Comparison of ENCODE assay signal across 26 cellular contexts in the genomic region with DNA sequence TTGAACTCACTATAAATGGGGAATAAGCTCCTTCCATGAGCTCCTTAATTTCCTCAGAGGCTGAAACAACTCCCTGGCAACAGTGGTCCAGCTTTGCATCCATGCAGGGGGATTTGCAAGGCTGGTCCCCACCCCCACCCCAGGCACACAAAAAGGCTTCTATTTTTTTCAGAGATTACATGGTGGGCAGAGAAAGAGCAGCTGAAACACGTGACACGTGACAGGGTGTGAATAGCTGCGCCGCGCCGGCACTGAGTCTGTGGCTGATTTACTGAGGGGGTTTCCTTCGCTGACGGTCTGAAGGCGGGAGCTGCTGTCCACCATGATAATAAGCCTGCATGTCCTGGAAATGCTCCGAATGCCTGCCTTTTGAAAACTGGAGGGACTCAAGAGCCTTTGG. TPM values are rescaled to one million over a fixed set of nuclear protein-coding genes. Genes with fewer than 3 reads are reported as not detected.
DNase-seq lines count a peak whose midpoint lies in the region; ATAC-seq and TF ChIP-seq lines count a peak whose summit lies in the region.
"Had no signal": no experiment of that assay in that cellular context is flagged by ENCODE, and none has a peak within 500 bp of the region (broad histone marks: within the 10 kb centered on the region; RNA-seq: fewer than 3 reads in every experiment).

No MANE protein-coding gene starts in this region.

- H3K36me3 ChIP-seq in SK-N-SH (replicated peaks in 1 of 2; ENCODE audit: control insufficient read depth in 1 of 2, insufficient read depth in 2 of 2, low read length in 1 of 2) (no peaks in the 10 kb centered on the region), adrenal gland (replicated peaks in 1 of 2) (no peaks in the 10 kb centered on the region)
- H3K36me3 ChIP-seq: BLaER1, heart right ventricle had no signal

- peak overlapping the region; percentile 74 to 98 (median 93) for H3K27ac Mint-ChIP-seq in brain
- no peak overlapping the region for H3K27ac Mint-ChIP-seq in activated T-helper 17 cell treated with anti-CD3 and anti-CD28 coated beads, Interleukin-2, amount 50 U/mL, for 72 hours
- H3K27ac Mint-ChIP-seq: activated naive CD4-positive, alpha-beta T cell treated with anti-CD3 and anti-CD28 coated beads, Interleukin-2, amount 10 ng/mL, durations not matched to agents 7 days and 5 days; activated T-cell treated with anti-CD3 and anti-CD28 coated beads, Interleukin-2, amount 50 U/mL, for 24 hours; stimulated activated naive CD8-positive, alpha-beta T cell treated with anti-CD3 and anti-CD28 coated beads, Interleukin-15, Interleukin-2, amounts not matched to agents 100 ng/mL and 50 ng/mL, for 24 hours had no signal

- no peaks in the 10 kb centered on the region for H3K9me2 ChIP-seq in SK-N-SH

- H3K9me3 ChIP-seq in SK-N-SH (no peaks in the 10 kb centered on the region), adrenal gland (replicated peaks in 1 of 3) (no peaks in the 10 kb centered on the region)
- H3K9me3 ChIP-seq: BLaER1, heart right ventricle had no signal

- CTCF ChIA-PET in SK-N-SH (lab: Yijun Ruan, JAX) = interaction anchor here (0.7 kb wide), 1 partner anchor 44 kb away, joined by 4 read pairs; no protein-coding TSS in a partner anchor

- no peaks in the 10 kb centered on the region for H3F3A ChIP-seq in SK-N-SH (replicated peaks; ENCODE audit: insufficient read depth)

- 78% methylated on average over 10 of the region's 10 CpGs for WGBS in SK-N-SH (ENCODE audit: low lambda C conversion rate)
- 82 to 92% (median 90%) methylated on average over 10 of the region's 10 CpGs for WGBS in adrenal gland, 4 donors

- H3K27me3 Mint-ChIP-seq in brain = peaks cover 3% of the 10 kb centered on the region
- H3K27me3 Mint-ChIP-seq in activated T-helper 17 cell treated with anti-CD3 and anti-CD28 coated beads, Interleukin-2, amount 50 U/mL, for 72 hours = peaks cover 9% of the 10 kb centered on the region

- peaks cover 5 to 9% of the 10 kb centered on the region in 2 experiments; a peak in 2 of 4 replicates for H3K4me1 ChIP-seq in SK-N-SH (ENCODE audit: control insufficient read depth in 1 of 2, insufficient read depth in 2 of 2, low read depth in 1 of 2, low read length in 1 of 2)
- no peaks in the 10 kb centered on the region for H3K4me1 ChIP-seq in adrenal gland (replicated peaks in 1 of 2)

- no peak overlapping the region for H3K9ac ChIP-seq in SK-N-SH
- H3K9ac ChIP-seq: BLaER1 had no signal

- no peaks in the 10 kb centered on the region for H3K79me2 ChIP-seq in SK-N-SH (ENCODE audit: insufficient read depth)

- POLR2A ChIA-PET in SK-N-SH (lab: Yijun Ruan, JAX) = no interaction called here

- no peak for TF ChIP-seq EP300 in SK-N-SH (IDR thresholded peaks at IDR 0.05; ENCODE audit: borderline replicate concordance in 1 of 2, low read depth in 1 of 2, low read length in 1 of 2)

- H3K4me3 ChIP-seq in SK-N-SH (ENCODE audit: low read depth in 2 of 2, low read length in 1 of 2) (no peak overlapping the region), adrenal gland (no peak overlapping the region)
- H3K4me3 ChIP-seq: BLaER1, heart right ventricle had no signal

- H3K27ac ChIP-seq in SK-N-SH (ENCODE audit: low read depth in 2 of 2, low read length in 1 of 2) (no peak overlapping the region), adrenal gland (no peak overlapping the region)
- H3K27ac ChIP-seq: BLaER1 had no signal

- TF ChIP-seq POLR2A in adrenal gland (IDR thresholded peaks at IDR 0.05) = no peak

- H3K27me3 ChIP-seq in SK-N-SH (ENCODE audit: insufficient read depth) = peaks cover 4% of the 10 kb centered on the region; the same call in 1 of the 2 replicates
- H3K27me3 ChIP-seq in adrenal gland = no peaks in the 10 kb centered on the region
- H3K27me3 ChIP-seq: BLaER1, heart right ventricle had no signal

- TF ChIP-seq CTCF in brain (conservative IDR thresholded peaks at IDR 0.05) (no peak), omental fat pad (IDR thresholded peaks at IDR 0.05) (no peak), SK-N-SH (IDR thresholded peaks at IDR 0.05) (no peak), adrenal gland (IDR thresholded peaks at IDR 0.05) (no peak)

- peaks cover 0 to 2% (median 0%) of the 10 kb centered on the region in 5 experiments for H3K9me3 Mint-ChIP-seq in brain
- no peaks in the 10 kb centered on the region for H3K9me3 Mint-ChIP-seq in activated T-helper 17 cell treated with anti-CD3 and anti-CD28 coated beads, Interleukin-2, amount 50 U/mL, for 72 hours
- H3K9me3 Mint-ChIP-seq: activated naive CD4-positive, alpha-beta T cell treated with anti-CD3 and anti-CD28 coated beads, Interleukin-2, amount 10 ng/mL, durations not matched to agents 7 days and 5 days; activated T-cell treated with anti-CD3 and anti-CD28 coated beads, Interleukin-2, amount 50 U/mL, for 24 hours; stimulated activated naive CD8-positive, alpha-beta T cell treated with anti-CD3 and anti-CD28 coated beads, Interleukin-15, Interleukin-2, amounts not matched to agents 100 ng/mL and 50 ng/mL, for 24 hours had no signal

- peak overlapping the region; percentile 52 to 84 (median 76) for H3K4me3 Mint-ChIP-seq in brain
- no peak overlapping the region for H3K4me3 Mint-ChIP-seq in activated T-helper 17 cell treated with anti-CD3 and anti-CD28 coated beads, Interleukin-2, amount 50 U/mL, for 72 hours
- H3K4me3 Mint-ChIP-seq: activated naive CD4-positive, alpha-beta T cell treated with anti-CD3 and anti-CD28 coated beads, Interleukin-2, amount 10 ng/mL, durations not matched to agents 7 days and 5 days; activated T-cell treated with anti-CD3 and anti-CD28 coated beads, Interleukin-2, amount 50 U/mL, for 24 hours; stimulated activated naive CD8-positive, alpha-beta T cell treated with anti-CD3 and anti-CD28 coated beads, Interleukin-15, Interleukin-2, amounts not matched to agents 100 ng/mL and 50 ng/mL, for 24 hours had no signal

- peak; percentile 54 for ATAC-seq in omental fat pad (ENCODE audit: low FRiP score)
- ATAC-seq in activated T-helper 17 cell treated with anti-CD3 and anti-CD28 coated beads, Interleukin-2, amount 50 U/mL, for 72 hours (replicated peaks) = no peak
- ATAC-seq: left colon had no signal

- no peaks in the 10 kb centered on the region for H4K20me1 ChIP-seq in SK-N-SH (ENCODE audit: insufficient read depth)
- H4K20me1 ChIP-seq: BLaER1 had no signal

- H2AFZ ChIP-seq in SK-N-SH (ENCODE audit: low read depth) = no peak overlapping the region

- peaks cover 91% of the 10 kb centered on the region for H3K4me1 Mint-ChIP-seq in brain
- no peaks in the 10 kb centered on the region for H3K4me1 Mint-ChIP-seq in activated T-helper 17 cell treated with anti-CD3 and anti-CD28 coated beads, Interleukin-2, amount 50 U/mL, for 72 hours
- H3K4me1 Mint-ChIP-seq: activated naive CD4-positive, alpha-beta T cell treated with anti-CD3 and anti-CD28 coated beads, Interleukin-2, amount 10 ng/mL, durations not matched to agents 7 days and 5 days had no signal

- TF ChIP-seq RAD21 in SK-N-SH (IDR thresholded peaks at IDR 0.05; ENCODE audit: low read length) = no peak

- no peaks in the 10 kb centered on the region for H3K36me3 Mint-ChIP-seq in brain
- H3K36me3 Mint-ChIP-seq in activated T-helper 17 cell treated with anti-CD3 and anti-CD28 coated beads, Interleukin-2, amount 50 U/mL, for 72 hours (ENCODE audit: low read depth) = no peaks in the 10 kb centered on the region
- H3K36me3 Mint-ChIP-seq: activated naive CD4-positive, alpha-beta T cell treated with anti-CD3 and anti-CD28 coated beads, Interleukin-2, amount 10 ng/mL, durations not matched to agents 7 days and 5 days had no signal

- DNase-seq in ELF-1 (ENCODE audit: low read depth, low spot score) (peak; percentile 20), left kidney (ENCODE audit: low read depth, low spot score) (peak; percentile 42), omental fat pad (ENCODE audit: low spot score) (no peak), SK-N-SH (no peak), AML-193 (lab: John Stamatoyannopoulos, UW) (no peak), adrenal gland (no peak)
- DNase-seq: activated CD8-positive, alpha-beta memory T cell treated with anti-CD3 and anti-CD28 coated beads for 24 hours; activated naive CD4-positive, alpha-beta T cell treated with anti-CD3 and anti-CD28 coated beads, Interleukin-2, amount 10 ng/mL, durations not matched to agents 7 days and 5 days; activated T-cell treated with anti-CD3 and anti-CD28 coated beads, Interleukin-2, amount 50 U/mL, for 24 hours; aorta; cerebellar nuclear complex; EL; H7; left colon; NCI-H1092 treated with DMSO at 0.1 percent for 48 hours; NCI-H1930; NCI-H748 treated with DMSO at 0.1 percent for 48 hours; stimulated activated CD4-positive, alpha-beta T cell treated with anti-CD3 and anti-CD28 coated beads, Interleukin-12 subunit alpha, Interleukin-12 subunit beta, amount 100 ng/mL, for 4 hours; stimulated activated CD4-positive, alpha-beta T cell treated with anti-CD3 and anti-CD28 coated beads, Interleukin-4, amount 100 ng/mL, for 4 hours; trophoblast cell had no signal

- intact Hi-C loops in adrenal gland (cut with DNase I) = no loop called here

- no peak overlapping the region for H3K4me2 ChIP-seq in SK-N-SH
- H3K4me2 ChIP-seq: BLaER1 had no signal

TF ChIP-seq in SK-N-SH, 30 proteins besides CTCF, POLR2A, EP300 and RAD21:
- TF ChIP-seq MAX (IDR thresholded peaks at IDR 0.05; ENCODE audit: low read depth) (no peak), TAF1 (IDR thresholded peaks at IDR 0.05; ENCODE audit: borderline replicate concordance, low read depth, low read length) (no peak), FOSL2 (IDR thresholded peaks at IDR 0.05; ENCODE audit: borderline replicate concordance, low read depth) (no peak), SIN3A (IDR thresholded peaks at IDR 0.05; ENCODE audit: borderline replicate concordance, low read depth, low read length) (no peak)

RNA-seq across cellular contexts. Expression of gene APCDD1, which starts 50.8 kb away (rescaled TPM):
- polyA plus RNA-seq in brain (ENCODE audit: insufficient read depth, low read depth, low replicate concordance) (36.8 TPM), SK-N-SH (2012; rRNA removed) (0.02 TPM in 1 of 2 replicates, not detected in the other), adrenal gland (10 to 100 TPM; 13.1 to 18.3 (median 13.1) TPM)
- total RNA-seq in omental fat pad (100 to 1,000 TPM; 119 to 252 (median 181) TPM), adrenal gland (10 to 100 TPM in 7 of 8 donors, 1 to 10 TPM in 1; 7.9 to 62.2 (median 29.1) TPM)
- 0.04 and 0.20 TPM in 2 replicates for polyA plus RNA-seq in SK-N-SH (2012; cell fraction: cytosol; rRNA removed)
- polyA plus RNA-seq in SK-N-SH (2012; cell fraction: nucleus; rRNA removed) = 0.06 TPM in 1 of 2 replicates, not detected in the other
- not detected for total RNA-seq in activated T-helper 17 cell treated with anti-CD3 and anti-CD28 coated beads, Interleukin-2, amount 50 U/mL, for 72 hours
- total RNA-seq: OCI-LY7 had no signal

Comparison
In these comparisons a context has a peak if more than half of its experiments do, and no peak if none do; other contexts are left out.
1. DNase-seq: peak in ELF-1 (single experiment) and left kidney (single experiment); none in omental fat pad (single experiment), SK-N-SH (single experiment), AML-193 (0 of 2) and adrenal gland (0 of 7).
2. RNA of gene APCDD1, which starts 50.8 kb away (total RNA-seq): 119 to 252 TPM in omental fat pad and 7.9 to 62.2 TPM in adrenal gland; not detected in activated T-helper 17 cell treated with anti-CD3 and anti-CD28 coated beads, Interleukin-2, amount 50 U/mL, for 72 hours; every median in the first group is over 4 times any median in the second.